Comparison of ENCODE assay signal across 9 cellular contexts in genomic region chr9:18890372-18890771, GRCh38.
A peak's percentile ranks its signal among the peaks of the same experiment; 100 is the strongest.
DNase-seq lines count a peak whose midpoint lies in the region; ATAC-seq and TF ChIP-seq lines count a peak whose summit lies in the region.
"Had no signal": no experiment of that assay in that cellular context is flagged by ENCODE, and none has a peak within 500 bp of the region (broad histone marks: within the 10 kb centered on the region; RNA-seq: fewer than 3 reads in every experiment).

No MANE protein-coding gene starts in this region.

- H3K4me1 Mint-ChIP-seq in Calu3 (ENCODE audit: low read depth, unreplicated experiment) = no peaks in the 10 kb centered on the region

- BruUV-seq in Calu3 (replicated peaks; lab: Mats Ljungman, UMichigan) = no TSS peak

- H3K36me3 Mint-ChIP-seq in Calu3 (ENCODE audit: insufficient read depth, unreplicated experiment) = no peaks in the 10 kb centered on the region

- peak; percentile 47 for DNase-seq in ELR (ENCODE audit: low read depth)
- peak; percentile 84 for DNase-seq in choroid plexus epithelial cell (ENCODE audit: low read depth)
- no peak for DNase-seq in Calu3
- DNase-seq in NCI-H187 treated with DMSO at 0.1 percent for 48 hours (lab: John Stamatoyannopoulos, UW) = no peak
- DNase-seq in effector CD4-positive, alpha-beta T cell = no peak

- CTCF ChIA-PET in Calu3 (lab: Charles Lee) = no interaction called here

- peaks cover 2% of the 10 kb centered on the region for H3K9me3 Mint-ChIP-seq in Calu3 (ENCODE audit: low read depth, unreplicated experiment)

- no peak overlapping the region for H3K27ac Mint-ChIP-seq in Calu3 (ENCODE audit: unreplicated experiment)

- H3K4me3 ChIP-seq in choroid plexus epithelial cell (ENCODE audit: low read depth, low read length) = no peak overlapping the region
- H3K4me3 ChIP-seq: prostate gland had no signal

- TF ChIP-seq CTCF in choroid plexus epithelial cell (conservative IDR thresholded peaks at IDR 0.05; ENCODE audit: low read depth, low read length) = no peak
- no peak for TF ChIP-seq CTCF in Calu3 (IDR thresholded peaks at IDR 0.05; ENCODE audit: unreplicated experiment)

- no peak overlapping the region for H3K4me3 Mint-ChIP-seq in Calu3 (ENCODE audit: low read depth, unreplicated experiment)

- peaks cover 24% of the 10 kb centered on the region for H3K27me3 Mint-ChIP-seq in Calu3 (ENCODE audit: unreplicated experiment)

- intact Hi-C loops in Calu3 (cut with micrococcal nuclease; ENCODE audit: unreplicated experiment) = no loop called here

- ATAC-seq in GM21447 (IDR thresholded peaks at IDR 0.05; ENCODE audit: unreplicated experiment) (peak; percentile 88), HG03521 (IDR thresholded peaks at IDR 0.05; ENCODE audit: unreplicated experiment) (peak; percentile 54), HG02840 (IDR thresholded peaks at IDR 0.05; ENCODE audit: low FRiP score, unreplicated experiment) (no peak)

Comparison
In these comparisons a context has a peak if more than half of its experiments do, and no peak if none do; other contexts are left out.
1. DNase-seq: peak in ELR (single experiment) and choroid plexus epithelial cell (single experiment); none in Calu3 (single experiment), NCI-H187 treated with DMSO at 0.1 percent for 48 hours (single experiment) and effector CD4-positive, alpha-beta T cell (single experiment).